20 cellular contexts compared by ENCODE assay signal in genomic region chr15:78551902-78552301, GRCh38.
"Had no signal": no experiment of that assay in that cellular context is flagged by ENCODE, and none has a peak within 500 bp of the region (broad histone marks: within the 10 kb centered on the region; RNA-seq: fewer than 3 reads in every experiment).

No MANE protein-coding gene starts in this region.

- H3K4me3 ChIP-seq: MG63, Peyer's patch, SJSA1, SK-N-MC had no signal

- H3K4me1 ChIP-seq: Peyer's patch, SJSA1 had no signal

- H3K27me3 ChIP-seq: MG63, Peyer's patch had no signal

- ATAC-seq: PC-3, Right ventricle myocardium inferior had no signal

- DNase-seq: Karpas-422, KBM-7, MG63, NCI-H1092 treated with DMSO at 0.1 percent for 48 hours, NCI-H1436, NCI-H187, NCI-H2029, NCI-H2081 treated with DMSO at 0.1 percent for 48 hours, NCI-H2171, NCI-H226, NCI-H446, NCI-H510A, NCI-H524 treated with DMSO at 0.1 percent for 48 hours, NCI-H774, PC-3, Peyer's patch, SHP77 treated with DMSO at 0.1 percent for 48 hours had no signal

- H3K9me3 ChIP-seq: MG63, Peyer's patch, SJSA1 had no signal

- H3K27ac ChIP-seq: Peyer's patch, SJSA1, SK-N-MC had no signal
